In genomic region chr9:112755059-112755458, GRCh38 we compare ENCODE assay signal across 10 cellular contexts. TPM values are rescaled to one million over a fixed set of nuclear protein-coding genes. Genes with fewer than 3 reads are reported as not detected.
A peak's percentile ranks its signal among the peaks of the same experiment; 100 is the strongest.
DNase-seq lines count a peak whose midpoint lies in the region; ATAC-seq and TF ChIP-seq lines count a peak whose summit lies in the region.
"Had no signal": no experiment of that assay in that cellular context is flagged by ENCODE, and none has a peak within 500 bp of the region (broad histone marks: within the 10 kb centered on the region; RNA-seq: fewer than 3 reads in every experiment).

No MANE protein-coding gene starts in this region.

- H3K36me3 Mint-ChIP-seq in Calu3 (ENCODE audit: insufficient read depth, unreplicated experiment): peaks cover 10% of the 10 kb centered on the region

- no peaks in the 10 kb centered on the region for H3K27me3 ChIP-seq in effector memory CD4-positive, alpha-beta T cell (replicated peaks; ENCODE audit: control insufficient read depth, insufficient read depth, low read length, poor library complexity, severe bottlenecking)
- no peaks in the 10 kb centered on the region for H3K27me3 ChIP-seq in neutrophil

- H3K9me3 Mint-ChIP-seq in Calu3 (ENCODE audit: low read depth, unreplicated experiment): no peaks in the 10 kb centered on the region

- H3K27ac ChIP-seq in effector memory CD4-positive, alpha-beta T cell (ENCODE audit: insufficient read depth, low read length, poor library complexity, severe bottlenecking): peak overlapping the region; percentile 18
- H3K27ac ChIP-seq in neutrophil: peak overlapping the region; percentile 74

- H3K4me3 Mint-ChIP-seq in Calu3 (ENCODE audit: low read depth, unreplicated experiment): no peak overlapping the region

- BruUV-seq in Calu3 (replicated peaks; lab: Mats Ljungman, UMichigan): no TSS peak

- peak overlapping the region; percentile 47 for H3K27ac Mint-ChIP-seq in Calu3 (ENCODE audit: unreplicated experiment)

- no peak for TF ChIP-seq CTCF in Calu3 (IDR thresholded peaks at IDR 0.05; ENCODE audit: unreplicated experiment)
- no peak for TF ChIP-seq CTCF in neutrophil (IDR thresholded peaks at IDR 0.05)

- no peak for ATAC-seq in GM19452 (IDR thresholded peaks at IDR 0.05; ENCODE audit: unreplicated experiment)
- no peak for ATAC-seq in HG02763 (IDR thresholded peaks at IDR 0.05; ENCODE audit: unreplicated experiment)
- ATAC-seq in left cardiac atrium: no peak

- H3K36me3 ChIP-seq in effector memory CD4-positive, alpha-beta T cell (ENCODE audit: control insufficient read depth, insufficient read depth, low read length): no peaks in the 10 kb centered on the region
- H3K36me3 ChIP-seq in neutrophil: no peaks in the 10 kb centered on the region

- no peak overlapping the region for H3K4me3 ChIP-seq in effector memory CD4-positive, alpha-beta T cell (ENCODE audit: insufficient read depth, low read depth, low read length, poor library complexity, severe bottlenecking)
- no peak overlapping the region for H3K4me3 ChIP-seq in neutrophil (ENCODE audit: low read depth in 1 of 2, low read length in 1 of 2)

- no peaks in the 10 kb centered on the region for H3K27me3 Mint-ChIP-seq in Calu3 (ENCODE audit: unreplicated experiment)

- CTCF ChIA-PET in Calu3 (lab: Charles Lee): no interaction called here

- DNase-seq in Calu3: no peak
- DNase-seq in NOMO-1 treated with DMSO at 0.1 percent for 48 hours (lab: John Stamatoyannopoulos, UW; ENCODE audit: unreplicated experiment): peak; percentile 61
- DNase-seq in effector memory CD4-positive, alpha-beta T cell: no peak
- DNase-seq in HUDEP-2 (lab: John Stamatoyannopoulos, UW; ENCODE audit: unreplicated experiment in 76 of 76): no peak
- DNase-seq in left cardiac atrium: no peak
- DNase-seq: cortex of kidney, NCI-H146 had no signal

- peaks cover 46% of the 10 kb centered on the region for H3K4me1 Mint-ChIP-seq in Calu3 (ENCODE audit: low read depth, unreplicated experiment)

- intact Hi-C loops in Calu3 (cut with micrococcal nuclease; ENCODE audit: unreplicated experiment): no loop called here
- intact Hi-C loops in left cardiac atrium (cut with DNase I): no loop called here

- H3K9me3 ChIP-seq in effector memory CD4-positive, alpha-beta T cell (ENCODE audit: control insufficient read depth, low read length): no peaks in the 10 kb centered on the region
- H3K9me3 ChIP-seq in neutrophil: no peaks in the 10 kb centered on the region

- H3K4me1 ChIP-seq in effector memory CD4-positive, alpha-beta T cell (ENCODE audit: control insufficient read depth, insufficient read depth, low read length, poor library complexity, severe bottlenecking): peaks cover 31% of the 10 kb centered on the region
- peaks cover 53 to 71% of the 10 kb centered on the region in 2 experiments for H3K4me1 ChIP-seq in neutrophil (ENCODE audit: control insufficient read depth in 1 of 2, insufficient read depth in 1 of 2, low read depth in 1 of 2, low read length in 1 of 2)

RNA-seq across cellular contexts. Expression of gene SNX30, which starts 4.5 kb away (rescaled TPM):
- total RNA-seq in Calu3 (2022): 7.9 and 8.7 TPM in 2 replicates
- 1 to 10 TPM; 4.6 to 5.1 TPM for total RNA-seq in left cardiac atrium

RNA-seq across cellular contexts. Expression of gene INIP, which starts 37.1 kb away (rescaled TPM):
- total RNA-seq in Calu3 (2022) (18.7 and 23.2 TPM in 2 replicates), left cardiac atrium (10 to 100 TPM; 16.6 TPM)
